In genomic region chr3:113018461-113019181, GRCh38 we compare ENCODE assay signal across 8 cellular contexts. TPM values are rescaled to one million over a fixed set of nuclear protein-coding genes. Genes with fewer than 3 reads are reported as not detected.
DNase-seq lines count a peak whose midpoint lies in the region; ATAC-seq, FAIRE-seq and TF ChIP-seq lines count a peak whose summit lies in the region.

No MANE protein-coding gene starts in this region.

- H3K4me2 ChIP-seq in K562 (ENCODE audit: insufficient read depth, low read length): peak overlapping the region; percentile 98

- peak overlapping the region; percentile 78 to 92 for H3K9ac ChIP-seq in K562 (ENCODE audit: insufficient read depth in 1 of 2, low read depth in 2 of 2, low read length in 2 of 2)

- peak overlapping the region; percentile 87 for H2AFZ ChIP-seq in K562 (ENCODE audit: low read depth, low read length)

- H3K9me3 ChIP-seq in K562 (replicated peaks; ENCODE audit: control insufficient read depth, insufficient read depth, low read depth, low read length) (no peaks in the 10 kb centered on the region; the same call in 1 of the 2 replicates), suprapubic skin (no peaks in the 10 kb centered on the region)

- WGBS in K562 (ENCODE audit: insufficient coverage, low coverage, missing lambda C conversion rate): 3% methylated on average over 10 of the region's 14 CpGs
- 4% methylated on average over 14 of the region's 14 CpGs for WGBS in suprapubic skin

- TF ChIP-seq EP300 in K562 (IDR thresholded peaks at IDR 0.05; ENCODE audit: low read length) (no peak), suprapubic skin (IDR thresholded peaks at IDR 0.05) (no peak)

- H4K20me1 ChIP-seq in K562 (replicated peaks; ENCODE audit: control insufficient read depth, insufficient read depth, low read length): no peaks in the 10 kb centered on the region

- TF ChIP-seq POLR2A in K562 (conservative IDR thresholded peaks at IDR 0.05) (no peak), suprapubic skin (IDR thresholded peaks at IDR 0.05) (no peak)

- TSS peak; percentile 43 for BruUV-seq in K562 (replicated peaks; lab: Mats Ljungman, UMichigan)

- H3K27ac ChIP-seq in K562 (ENCODE audit: extremely low read depth, low read depth, low read length) (peak overlapping the region; percentile 83), suprapubic skin (peak overlapping the region; percentile 95)

- TF ChIP-seq RAD21 in K562 (CRISPR knock-in tag; conservative IDR thresholded peaks at IDR 0.05 in 1 of 2, IDR thresholded peaks at IDR 0.05 in 1 of 2): no peak

- H3K4me1 ChIP-seq in K562 (replicated peaks in 1 of 2; ENCODE audit: control insufficient read depth in 2 of 2, insufficient read depth in 2 of 2, low read length in 2 of 2) (peaks cover 0 to 10% of the 10 kb centered on the region in 2 experiments; a peak in 2 of 5 replicates), suprapubic skin (peaks cover 40% of the 10 kb centered on the region)

- peak overlapping the region; percentile 86 for H3K4me3 ChIP-seq in K562
- peak overlapping the region; percentile 92 for H3K4me3 ChIP-seq in suprapubic skin

- ATAC-seq in K562: peak; percentile 5; the same call in 2 of the 3 replicates

- H3K9me1 ChIP-seq in K562 (ENCODE audit: control insufficient read depth, insufficient read depth, low read length): no peaks in the 10 kb centered on the region

- FAIRE-seq in K562 (lab: Jason Lieb, UNC): peak; percentile 19

- TF ChIP-seq CTCF in K562 (IDR thresholded peaks at IDR 0.05 in 2 of 3, conservative IDR thresholded peaks at IDR 0.05 in 1 of 3; ENCODE audit: insufficient read depth in 2 of 3, low read depth in 1 of 3, low read length in 3 of 3) (no peak), suprapubic skin (IDR thresholded peaks at IDR 0.05) (no peak)

- intact Hi-C loops in K562 (cut with micrococcal nuclease): loop anchor here (1.0 kb wide), 1 partner anchor 26 kb away; no protein-coding TSS in a partner anchor

- POLR2A ChIA-PET in K562 (lab: Yijun Ruan, JAX): interaction anchor here (1.0 to 1.2 kb wide), 3 partner anchors 8 to 28 kb away, joined by 3 to 7 read pairs (median 7); no protein-coding TSS in a partner anchor

- in situ Hi-C loops in K562 (cut with MboI): no loop called here

- H3K27me3 ChIP-seq in K562 (ENCODE audit: control insufficient read depth in 2 of 2, insufficient read depth in 2 of 2, low read length in 2 of 2) (no peaks in the 10 kb centered on the region), suprapubic skin (no peaks in the 10 kb centered on the region)

- peaks cover 31% of the 10 kb centered on the region for H3K79me2 ChIP-seq in K562 (ENCODE audit: control insufficient read depth, insufficient read depth, low read length)

- peaks cover 36% of the 10 kb centered on the region; the same call in 2 of the 3 replicates for H3K36me3 ChIP-seq in K562 (ENCODE audit: control insufficient read depth, insufficient read depth, low read length)
- peaks cover 15% of the 10 kb centered on the region for H3K36me3 ChIP-seq in suprapubic skin

- DNase-seq in NCI-H1436 (lab: John Stamatoyannopoulos, UW) (peak; percentile 12), NCI-H1436 treated with DMSO at 0.1 percent for 48 hours (lab: John Stamatoyannopoulos, UW) (no peak), Kasumi-1 (lab: John Stamatoyannopoulos, UW) (peak; percentile 25 to 30), K562 (ENCODE audit: extremely low read depth in 1 of 4, low spot score in 3 of 4) (peak in 1 of 4 experiments; percentile 6), left kidney (ENCODE audit: low read depth, low spot score) (peak; percentile 24), suprapubic skin (ENCODE audit: low spot score in 2 of 2) (no peak), NCI-H524 treated with DMSO at 0.1 percent for 48 hours (lab: John Stamatoyannopoulos, UW) (no peak), NCI-H2227 treated with DMSO at 0.1 percent for 48 hours (lab: John Stamatoyannopoulos, UW) (no peak)

- CTCF ChIA-PET in K562 (lab: Yijun Ruan, JAX; ENCODE audit: low intra/inter-chr PET ratio): no interaction called here

TF ChIP-seq in K562, 482 proteins besides CTCF, POLR2A, EP300 and RAD21:
- TF ChIP-seq ZNF764 (CRISPR knock-in tag; IDR thresholded peaks at IDR 0.05; ENCODE audit: low read depth): no peak
- TF ChIP-seq PHF8 (IDR thresholded peaks at IDR 0.05; ENCODE audit: borderline replicate concordance, low read length): no peak
- peak; percentile 27; the same call in 1 of the 2 replicates for TF ChIP-seq SPI1 (IDR thresholded peaks at IDR 0.05; ENCODE audit: borderline replicate concordance, low read depth, low read length)

RNA-seq across cellular contexts. Expression of gene GTPBP8, which starts 27.8 kb away (rescaled TPM):
- 4.7 and 10.7 TPM in 2 replicates for total RNA-seq in K562 (2011; cell fraction: chromatin; rRNA removed; ENCODE audit: low replicate concordance)
- total RNA-seq in K562 (2011; cell fraction: nucleolus; rRNA removed): 8.3 and 10.1 TPM in 2 replicates
- total RNA-seq in K562 (2011; cell fraction: nucleoplasm; rRNA removed): 8.4 and 12.3 TPM in 2 replicates
- total RNA-seq in K562 (2014; rRNA removed) (26.5 and 30.7 TPM in 2 replicates), K562 (2014; rRNA removed; fragmentation: Illumina TruSeq; extraction: Trizol) (17.7 and 18.4 TPM in 2 replicates), K562 (2015; rRNA removed; fragmentation: Illumina TruSeq; extraction: Trizol) (18.8 and 20.8 TPM in 2 replicates), K562 (2021) (20.7 and 21.1 TPM in 2 replicates), suprapubic skin (10 to 100 TPM; 25.2 to 31.7 (median 29.2) TPM)
- polyA plus RNA-seq in K562 (2011; rRNA removed) (13.7 and 14.0 TPM in 2 replicates), K562 (2014; fragmentation: Illumina TruSeq; extraction: Trizol) (17.0 and 18.8 TPM in 2 replicates), K562 (2014; fragmentation: Nextera tagmentation; extraction: Ambion mirVana) (10 to 100 TPM; 27.4 to 33.3 TPM), K562 (2014; rRNA removed) (24.4 and 27.5 TPM in 2 replicates)
- 21.3 and 33.5 TPM in 2 replicates for polyA plus RNA-seq in K562 (2011; cell fraction: cytosol; rRNA removed)
- 9.0 and 10.8 TPM in 2 replicates for polyA plus RNA-seq in K562 (2011; cell fraction: nucleus; rRNA removed)
- 21.4 and 24.9 TPM in 2 replicates for polyA plus RNA-seq in K562 (2012)
- polyA minus RNA-seq in K562 (2011; rRNA and poly(A)+ RNA removed): 8.1 and 9.3 TPM in 2 replicates
- polyA minus RNA-seq in K562 (2011; cell fraction: cytosol; rRNA and poly(A)+ RNA removed): 9.2 and 13.6 TPM in 2 replicates
- 10.7 and 11.7 TPM in 2 replicates for polyA minus RNA-seq in K562 (2011; cell fraction: nucleus; rRNA and poly(A)+ RNA removed)

RNA-seq across cellular contexts. Expression of gene CD200R1, which starts 43.7 kb away (rescaled TPM):
- total RNA-seq in K562 (2011; cell fraction: chromatin; rRNA removed; ENCODE audit: low replicate concordance): not detected in 2 replicates
- total RNA-seq in K562 (2011; cell fraction: nucleolus; rRNA removed): not detected in 2 replicates
- not detected in 2 replicates for total RNA-seq in K562 (2011; cell fraction: nucleoplasm; rRNA removed)
- total RNA-seq in K562 (2014; rRNA removed) (not detected in 2 replicates), K562 (2014; rRNA removed; fragmentation: Illumina TruSeq; extraction: Trizol) (not detected in 2 replicates), K562 (2015; rRNA removed; fragmentation: Illumina TruSeq; extraction: Trizol) (0.07 and 0.08 TPM in 2 replicates), K562 (2021) (not detected in 2 replicates), suprapubic skin (1 to 10 TPM in 2 of 4 donors, under 1 TPM in 2; 0.76 to 1.4 (median 1.1) TPM)
- polyA plus RNA-seq in K562 (2011; rRNA removed) (0.04 and 0.07 TPM in 2 replicates), K562 (2014; fragmentation: Illumina TruSeq; extraction: Trizol) (not detected in 2 replicates), K562 (2014; fragmentation: Nextera tagmentation; extraction: Ambion mirVana) (under 1 TPM; 0.11 to 0.23 TPM), K562 (2014; rRNA removed) (not detected in 2 replicates)
- not detected in 2 replicates for polyA plus RNA-seq in K562 (2011; cell fraction: cytosol; rRNA removed)
- not detected in 2 replicates for polyA plus RNA-seq in K562 (2011; cell fraction: nucleus; rRNA removed)
- 0.09 and 0.11 TPM in 2 replicates for polyA plus RNA-seq in K562 (2012)
- polyA minus RNA-seq in K562 (2011; rRNA and poly(A)+ RNA removed): 0.15 TPM in 1 of 2 replicates, not detected in the other
- polyA minus RNA-seq in K562 (2011; cell fraction: cytosol; rRNA and poly(A)+ RNA removed): not detected in 2 replicates
- polyA minus RNA-seq in K562 (2011; cell fraction: nucleus; rRNA and poly(A)+ RNA removed): not detected in 2 replicates

Comparison
In these comparisons a context has a peak if more than half of its experiments do, and no peak if none do; other contexts are left out.
1. DNase-seq: peak in NCI-H1436 (single experiment), Kasumi-1 (2 of 2) and left kidney (single experiment); none in NCI-H1436 treated with DMSO at 0.1 percent for 48 hours (single experiment), suprapubic skin (0 of 2), NCI-H524 treated with DMSO at 0.1 percent for 48 hours (single experiment) and NCI-H2227 treated with DMSO at 0.1 percent for 48 hours (single experiment).